31 cellular contexts compared by ENCODE assay signal in the genomic region with DNA sequence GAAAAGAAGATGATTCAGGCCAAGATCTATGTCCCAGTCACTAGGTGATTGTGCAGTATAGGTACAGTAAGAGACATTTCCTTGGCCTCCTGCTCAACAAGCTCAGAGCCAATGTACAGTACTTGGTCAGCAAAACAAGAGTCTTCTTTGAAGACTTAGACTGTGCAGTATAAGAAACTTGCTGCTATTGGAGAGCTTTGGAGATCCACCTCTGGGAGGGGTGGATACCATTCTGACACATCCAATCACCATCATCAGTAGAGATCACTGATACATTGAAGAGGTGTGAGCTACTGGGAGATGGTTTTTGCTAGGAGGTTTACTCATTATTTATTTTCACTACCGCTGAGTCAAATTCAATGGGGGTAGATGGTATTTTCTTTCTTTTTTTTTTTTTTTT.
"Had no signal": no experiment of that assay in that cellular context is flagged by ENCODE, and none has a peak within 500 bp of the region (broad histone marks: within the 10 kb centered on the region; RNA-seq: fewer than 3 reads in every experiment).

No MANE protein-coding gene starts in this region.

- H3K27me3 ChIP-seq: ascending aorta, body of pancreas, MG63 had no signal

- H3K27ac ChIP-seq: ascending aorta, body of pancreas, KMS-11, SK-N-MC had no signal

- H3K9ac ChIP-seq: KMS-11 had no signal

- H3K36me3 Mint-ChIP-seq: activated naive CD4-positive, alpha-beta T cell treated with anti-CD3 and anti-CD28 coated beads, Interleukin-2, amount 50 U/mL, for 24 hours had no signal

- H3K36me3 ChIP-seq: ascending aorta, MG63 had no signal

- DNase-seq: activated B cell treated with CpG ODN at 0.5 μM for 24 hours; activated CD4-positive, alpha-beta T cell treated with anti-CD3 and anti-CD28 coated beads for 4 hours; activated CD4-positive, alpha-beta T cell treated with anti-CD3 and anti-CD28 coated beads, Interleukin-2, amount 50 U/mL, for 4 hours; activated CD8-positive, alpha-beta memory T cell treated with anti-CD3 and anti-CD28 coated beads for 24 hours; activated naive CD8-positive, alpha-beta T cell treated with anti-CD3 and anti-CD28 coated beads, Interleukin-2, amount 50 U/mL, for 24 hours; activated T-cell treated with anti-CD3 and anti-CD28 coated beads, Interleukin-2, amount 50 U/mL, for 72 hours; amniotic stem cell; body of pancreas; central memory CD4-positive, alpha-beta T cell; MG63; MV-4-11; NCI-H1092 treated with DMSO at 0.1 percent for 48 hours; NCI-H1417 treated with DMSO at 0.1 percent for 48 hours; NCI-H1694; NCI-H2029 treated with DMSO at 0.1 percent for 48 hours; NCI-H510A treated with DMSO at 0.1 percent for 48 hours; NCI-H69; NK-92 treated with Interleukin-12 subunit alpha and Interleukin-12 subunit beta, amount 100 ng/mL, for 24 hours; OCI-M1; RPMI8226; T-cell; T-helper 2 cell; T1000 had no signal

- H3K27ac Mint-ChIP-seq: activated naive CD4-positive, alpha-beta T cell treated with anti-CD3 and anti-CD28 coated beads, Interleukin-2, amount 50 U/mL, for 24 hours; activated naive CD8-positive, alpha-beta T cell treated with anti-CD3 and anti-CD28 coated beads, Interleukin-2, amount 50 U/mL, for 24 hours; activated T-cell treated with anti-CD3 and anti-CD28 coated beads, Interleukin-2, amount 50 U/mL, for 72 hours; T-cell had no signal

- H3K9me3 Mint-ChIP-seq: activated B cell treated with CpG ODN at 0.5 μM for 24 hours; activated naive CD4-positive, alpha-beta T cell treated with anti-CD3 and anti-CD28 coated beads, Interleukin-2, amount 50 U/mL, for 24 hours had no signal

- FAIRE-seq: bronchial epithelial cell, TTC549 had no signal

- H3K9me3 ChIP-seq: ascending aorta, body of pancreas, MG63 had no signal

- H3K4me1 ChIP-seq: ascending aorta, body of pancreas had no signal

- H3K27me3 Mint-ChIP-seq: activated B cell treated with CpG ODN at 0.5 μM for 24 hours; activated naive CD8-positive, alpha-beta T cell treated with anti-CD3 and anti-CD28 coated beads, Interleukin-2, amount 50 U/mL, for 24 hours had no signal

- H3K4me2 ChIP-seq: KMS-11 had no signal

- ATAC-seq: activated naive CD8-positive, alpha-beta T cell treated with anti-CD3 and anti-CD28 coated beads, Interleukin-2, amount 50 U/mL, for 24 hours; body of pancreas; Panc1; Right ventricle myocardium inferior; T-cell had no signal

- H3K4me3 Mint-ChIP-seq: activated B cell treated with CpG ODN at 0.5 μM for 24 hours; activated naive CD4-positive, alpha-beta T cell treated with anti-CD3 and anti-CD28 coated beads, Interleukin-2, amount 50 U/mL, for 24 hours; activated naive CD8-positive, alpha-beta T cell treated with anti-CD3 and anti-CD28 coated beads, Interleukin-2, amount 50 U/mL, for 24 hours; activated T-cell treated with anti-CD3 and anti-CD28 coated beads, Interleukin-2, amount 50 U/mL, for 72 hours; T-cell had no signal

- H3K4me1 Mint-ChIP-seq: activated naive CD4-positive, alpha-beta T cell treated with anti-CD3 and anti-CD28 coated beads, Interleukin-2, amount 50 U/mL, for 24 hours had no signal

- H3K4me3 ChIP-seq: ascending aorta, body of pancreas, MG63, SK-N-MC had no signal
